In the genomic region with DNA sequence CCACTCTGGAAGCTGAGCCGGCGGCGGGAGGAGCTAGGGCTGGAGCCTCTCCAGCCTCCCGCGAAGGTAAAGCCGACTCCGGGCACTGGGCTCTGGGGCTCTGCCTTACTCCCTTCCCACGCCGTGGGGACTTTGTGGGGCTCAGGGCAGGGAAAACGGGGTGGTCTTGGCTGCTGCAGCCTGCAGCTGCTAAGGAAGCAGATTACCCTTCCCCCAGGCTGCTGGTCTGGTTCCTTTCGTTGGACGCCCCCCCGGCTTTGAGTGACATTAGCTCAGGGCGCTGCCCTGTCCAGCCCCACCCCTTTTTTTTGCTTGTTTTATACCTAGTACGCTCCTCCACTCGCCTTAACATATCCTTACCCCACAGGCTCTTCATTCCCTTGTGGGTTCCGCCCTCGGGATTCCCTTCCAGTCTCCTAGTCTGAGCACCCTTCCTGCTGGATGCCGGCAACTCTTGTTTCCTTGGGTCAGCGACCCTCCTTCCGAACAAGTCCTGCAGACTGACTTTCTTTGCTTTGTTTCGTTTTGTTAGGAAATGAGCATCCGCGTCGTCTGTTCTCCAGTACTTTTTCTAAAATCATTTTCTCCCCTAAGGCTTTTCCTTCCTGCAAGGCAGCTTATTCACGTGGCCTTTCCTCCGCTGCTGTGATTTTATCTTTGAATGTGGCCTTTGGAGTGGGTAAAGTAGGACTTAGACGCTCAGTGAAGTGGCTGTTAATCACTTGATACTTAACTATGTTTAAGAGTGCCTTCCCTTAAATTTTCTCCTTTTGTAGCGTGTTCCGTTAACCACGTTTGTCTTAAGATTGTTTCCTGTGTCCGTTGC, we compare ENCODE assay signal across 8 cellular contexts. TPM values are rescaled to one million over a fixed set of nuclear protein-coding genes. Genes with fewer than 3 reads are reported as not detected.
A peak's percentile ranks its signal among the peaks of the same experiment; 100 is the strongest.
DNase-seq lines count a peak whose midpoint lies in the region; ATAC-seq, FAIRE-seq and TF ChIP-seq lines count a peak whose summit lies in the region.

No MANE protein-coding gene starts in this region.

- DNase-seq in GDM1 (lab: John Stamatoyannopoulos, UW), result peak; percentile 73
- peak; percentile 72 for DNase-seq in RCC 7860 (ENCODE audit: low spot score)
- DNase-seq in anterior cingulate cortex (lab: John Stamatoyannopoulos, UW), result peak in 32 of 58 donors; percentile 26 to 77 (median 56)
- peak; percentile 30 to 69 for DNase-seq in hippocampal formation (lab: John Stamatoyannopoulos, UW)
- DNase-seq in retinal pigment epithelial cell (ENCODE audit: low read depth), result no peak
- DNase-seq in amniotic stem cell (lab: John Stamatoyannopoulos, UW), result no peak

- H3K27ac ChIP-seq in HUES64 (ENCODE audit: low read depth, low read length), result peak overlapping the region; percentile 79

- no peak for FAIRE-seq in RCC 7860 (lab: Jason Lieb, UNC)

- no peaks in the 10 kb centered on the region; the same call in 1 of the 2 replicates for H3K36me3 ChIP-seq in HUES64 (ENCODE audit: insufficient read depth, low read length)

- 0 out of 2 replicates have a peak, but pooled peaks cover 5% of the 10 kb centered on the region for H3K27me3 ChIP-seq in HUES64 (ENCODE audit: insufficient read depth, low read length)

- WGBS in HUES64, result under 1% methylated on average over 29 of the region's 32 CpGs

- peak overlapping the region; percentile 83 for H3K9ac ChIP-seq in HUES64 (ENCODE audit: low read depth, low read length)

- peaks cover 6% of the 10 kb centered on the region; the same call in 1 of the 2 replicates for H3K4me1 ChIP-seq in HUES64 (ENCODE audit: insufficient read depth, low read length)

- TF ChIP-seq CTCF in retinal pigment epithelial cell (conservative IDR thresholded peaks at IDR 0.05; ENCODE audit: low read depth, low read length), result no peak

- peak; percentile 44 for ATAC-seq in GM21619 (IDR thresholded peaks at IDR 0.05; ENCODE audit: unreplicated experiment)

- H3K4me3 ChIP-seq in HUES64 (ENCODE audit: low read length) (peak overlapping the region; percentile 97), retinal pigment epithelial cell (ENCODE audit: low read length) (peak overlapping the region; percentile 98)

- no peaks in the 10 kb centered on the region for H3K9me3 ChIP-seq in HUES64 (ENCODE audit: insufficient read depth, low read depth, low read length)

RNA-seq across cellular contexts. Expression of gene DNAJC13, which starts 0.6 kb away (rescaled TPM):
- 16.5 TPM for polyA plus RNA-seq in HUES64 (2013, experiment 1 of 2)
- polyA plus RNA-seq in HUES64 (2013, experiment 2 of 2), result 20.4 TPM

Comparison
In these comparisons a context has a peak if more than half of its experiments do, and no peak if none do; other contexts are left out.
1. DNase-seq: peak in GDM1 (single experiment), RCC 7860 (single experiment), anterior cingulate cortex (32 of 58) and hippocampal formation (2 of 2); none in retinal pigment epithelial cell (single experiment) and amniotic stem cell (single experiment).